In genomic region chr2:54549430-54549829, GRCh38 we compare ENCODE assay signal across 15 cellular contexts.
"Had no signal": no experiment of that assay in that cellular context is flagged by ENCODE, and none has a peak within 500 bp of the region (broad histone marks: within the 10 kb centered on the region; RNA-seq: fewer than 3 reads in every experiment).

No MANE protein-coding gene starts in this region.

- H3K9me3 ChIP-seq: ascending aorta, testis, uterus had no signal

- H3K27me3 Mint-ChIP-seq: central memory CD8-positive, alpha-beta T cell; memory B cell had no signal

- H3K27ac Mint-ChIP-seq: activated CD4-positive, alpha-beta memory T cell treated with anti-CD3 and anti-CD28 coated beads, Interleukin-2, amount 10 ng/mL, durations not matched to agents 7 days and 5 days; activated T-helper 1 cell treated with anti-CD3 and anti-CD28 coated beads, Interleukin-12 subunit alpha, Interleukin-12 subunit beta, Interleukin-2, Interleukin-4 antibody, amounts not matched to agents 30 ng/mL and 10 ng/mL and 1 ng/mL, durations not matched to agents 14 hours and 24 hours and 36 hours; effector memory CD8-positive, alpha-beta T cell; memory B cell had no signal

- DNase-seq: activated CD4-positive, alpha-beta memory T cell treated with anti-CD3 and anti-CD28 coated beads, Interleukin-2, amount 10 ng/mL, durations not matched to agents 7 days and 5 days; activated CD4-positive, alpha-beta T cell treated with anti-CD3 and anti-CD28 coated beads for 1 hour; activated CD8-positive, alpha-beta memory T cell treated with anti-CD3 and anti-CD28 coated beads, Interleukin-2, amount 50 U/mL, for 48 hours; activated naive CD4-positive, alpha-beta T cell; effector memory CD8-positive, alpha-beta T cell; stimulated activated CD4-positive, alpha-beta T cell treated with anti-CD3 and anti-CD28 coated beads, Interleukin-4, amount 100 ng/mL, for 1 hour; stimulated activated CD8-positive, alpha-beta memory T cell treated with anti-CD3 and anti-CD28 coated beads, Interleukin-4, amount 100 ng/mL, for 48 hours; stimulated activated naive CD8-positive, alpha-beta T cell treated with anti-CD3 and anti-CD28 coated beads, Interleukin-15, Interleukin-2, amounts not matched to agents 100 U/mL and 50 U/mL, for 24 hours; testis; uterus had no signal

- H3K4me3 ChIP-seq: ascending aorta, testis, uterus had no signal

- H3K27ac ChIP-seq: ascending aorta, testis had no signal

- H3K4me3 Mint-ChIP-seq: activated CD4-positive, alpha-beta memory T cell treated with anti-CD3 and anti-CD28 coated beads, Interleukin-2, amount 10 ng/mL, durations not matched to agents 7 days and 5 days; activated T-helper 1 cell treated with anti-CD3 and anti-CD28 coated beads, Interleukin-12 subunit alpha, Interleukin-12 subunit beta, Interleukin-2, Interleukin-4 antibody, amounts not matched to agents 30 ng/mL and 10 ng/mL and 1 ng/mL, durations not matched to agents 14 hours and 24 hours and 36 hours; central memory CD8-positive, alpha-beta T cell; effector memory CD8-positive, alpha-beta T cell; memory B cell; nephron had no signal

- H3K36me3 Mint-ChIP-seq: memory B cell had no signal

- H3K27me3 ChIP-seq: ascending aorta, testis, uterus had no signal

- H3K9me3 Mint-ChIP-seq: activated CD4-positive, alpha-beta memory T cell treated with anti-CD3 and anti-CD28 coated beads, Interleukin-2, amount 10 ng/mL, durations not matched to agents 7 days and 5 days; activated T-helper 1 cell treated with anti-CD3 and anti-CD28 coated beads, Interleukin-12 subunit alpha, Interleukin-12 subunit beta, Interleukin-2, Interleukin-4 antibody, amounts not matched to agents 30 ng/mL and 10 ng/mL and 1 ng/mL, durations not matched to agents 14 hours and 24 hours and 36 hours; central memory CD8-positive, alpha-beta T cell; effector memory CD8-positive, alpha-beta T cell; memory B cell; nephron had no signal

- H3K36me3 ChIP-seq: ascending aorta, uterus had no signal
